22 cellular contexts compared by ENCODE assay signal in genomic region chr20:38137441-38138037, GRCh38. TPM values are rescaled to one million over a fixed set of nuclear protein-coding genes. Genes with fewer than 3 reads are reported as not detected.
DNase-seq lines count a peak whose midpoint lies in the region; ATAC-seq, FAIRE-seq and TF ChIP-seq lines count a peak whose summit lies in the region.
"Had no signal": no experiment of that assay in that cellular context is flagged by ENCODE, and none has a peak within 500 bp of the region (broad histone marks: within the 10 kb centered on the region; RNA-seq: fewer than 3 reads in every experiment).

No MANE protein-coding gene starts in this region.

- peak overlapping the region in 7 of 10 donors; percentile 47 to 92 (median 77) for H3K27ac ChIP-seq in heart right ventricle
- H3K27ac ChIP-seq in HepG2 (ENCODE audit: extremely low read length, insufficient read depth, low read length), result no peak overlapping the region
- peak overlapping the region; percentile 8 to 22 for H3K27ac ChIP-seq in tibial artery
- H3K27ac ChIP-seq: C4-2B had no signal

- H3K79me2 ChIP-seq in HepG2 (ENCODE audit: insufficient read depth, low read length), result no peaks in the 10 kb centered on the region

- H3K9me3 ChIP-seq in heart right ventricle (no peaks in the 10 kb centered on the region), HepG2 (ENCODE audit: low read length) (no peaks in the 10 kb centered on the region), tibial artery (no peaks in the 10 kb centered on the region)

- no peak overlapping the region for H3K4me3 Mint-ChIP-seq in chondrocyte (ENCODE audit: unreplicated experiment)
- H3K4me3 Mint-ChIP-seq: CD8-positive, alpha-beta memory T cell had no signal

- no peak overlapping the region for H2AFZ ChIP-seq in HepG2 (ENCODE audit: low read length)

- POLR2A ChIA-PET in HepG2 (lab: Yijun Ruan, JAX), result interaction anchor here (1.8 kb wide), 1 partner anchor 28 kb away, joined by 4 read pairs; no protein-coding TSS in a partner anchor

- intact Hi-C loops in heart right ventricle (cut with DNase I) (no loop called here), Right ventricle myocardium superior (cut with DNase I) (no loop called here), HepG2 (cut with micrococcal nuclease; ENCODE audit: unreplicated experiment) (no loop called here), tibial artery (cut with DNase I; ENCODE audit: low total_unique reads) (no loop called here)

- TF ChIP-seq EP300 in HepG2 (IDR thresholded peaks at IDR 0.05; ENCODE audit: low read depth in 2 of 2, low read length in 2 of 2), result no peak
- no peak for TF ChIP-seq EP300 in HepG2 (CRISPR knock-in tag; IDR thresholded peaks at IDR 0.05; ENCODE audit: borderline replicate concordance)

- no peak for TF ChIP-seq POLR2A in HepG2 (IDR thresholded peaks at IDR 0.05; ENCODE audit: insufficient read depth in 1 of 2, low read depth in 2 of 2, low read length in 2 of 2)

- 94 to 97% methylated on average over 11 of the region's 11 CpGs for WGBS in heart right ventricle, 2 donors
- 95% methylated on average over 11 of the region's 11 CpGs for WGBS in HepG2 (ENCODE audit: low lambda C conversion rate)

- DNase-seq in heart right ventricle, result no peak
- DNase-seq in Right ventricle myocardium superior, result no peak
- peak; percentile 21 for DNase-seq in chondrocyte (ENCODE audit: low spot score)
- DNase-seq in HepG2 (ENCODE audit: low spot score), result no peak
- DNase-seq in tibial artery, result no peak
- DNase-seq in NK-92 (lab: John Stamatoyannopoulos, UW; ENCODE audit: unreplicated experiment), result no peak
- no peak for DNase-seq in DMS79 treated with DMSO at 0.1 percent for 48 hours (lab: John Stamatoyannopoulos, UW)
- DNase-seq in NCI-H1694 (lab: John Stamatoyannopoulos, UW), result no peak
- DNase-seq: Calu3; CD8-positive, alpha-beta memory T cell; DMS153; GOT3; IMR-90; NCI-H1694 treated with DMSO at 0.1 percent for 48 hours; NCI-H2081 treated with DMSO at 0.1 percent for 48 hours; NCI-H446 treated with DMSO at 0.1 percent for 48 hours; NCI-H526 treated with DMSO at 0.1 percent for 48 hours; RPMI8226 had no signal

- H3K9ac ChIP-seq in HepG2 (ENCODE audit: insufficient read depth, low read depth, low read length), result no peak overlapping the region

- peaks cover 24 to 80% (median 54%) of the 10 kb centered on the region in 9 donors for H3K4me1 ChIP-seq in heart right ventricle
- H3K4me1 ChIP-seq in HepG2 (ENCODE audit: insufficient read depth, low read length), result peaks cover 42% of the 10 kb centered on the region
- peaks cover 0 to 33% (median 22%) of the 10 kb centered on the region in 4 donors for H3K4me1 ChIP-seq in tibial artery

- no peaks in the 10 kb centered on the region for H4K20me1 ChIP-seq in HepG2 (ENCODE audit: insufficient read depth, low read length)

- CTCF ChIA-PET in HepG2 (lab: Yijun Ruan, JAX; ENCODE audit: low intra/inter-chr PET ratio, low total read pairs), result no interaction called here

- TF ChIP-seq CTCF in heart right ventricle (IDR thresholded peaks at IDR 0.05), result no peak
- TF ChIP-seq CTCF in chondrocyte (IDR thresholded peaks at IDR 0.05), result no peak
- no peak for TF ChIP-seq CTCF in HepG2 (CRISPR knock-in tag; IDR thresholded peaks at IDR 0.05)
- TF ChIP-seq CTCF in tibial artery (IDR thresholded peaks at IDR 0.05), result no peak

- H3K27me3 Mint-ChIP-seq in chondrocyte (ENCODE audit: low read depth), result no peaks in the 10 kb centered on the region

- no peaks in the 10 kb centered on the region for H3K36me3 Mint-ChIP-seq in chondrocyte (ENCODE audit: low read depth)
- H3K36me3 Mint-ChIP-seq: CD8-positive, alpha-beta memory T cell had no signal

- H3K4me1 Mint-ChIP-seq in chondrocyte (ENCODE audit: low read depth), result peaks cover 57% of the 10 kb centered on the region

- no TSS peak for BruUV-seq in HepG2 (replicated peaks; lab: Mats Ljungman, UMichigan)

- no peak for FAIRE-seq in HepG2 (lab: Jason Lieb, UNC)
- FAIRE-seq: A204.1, G401.6, GM12892 had no signal

- H3K9me3 Mint-ChIP-seq in chondrocyte (ENCODE audit: low read depth), result no peaks in the 10 kb centered on the region
- H3K9me3 Mint-ChIP-seq: CD8-positive, alpha-beta memory T cell had no signal

- ATAC-seq in heart right ventricle (no peak), Right ventricle myocardium superior (ENCODE audit: poor library complexity) (no peak), HepG2 (no peak)

- no peak overlapping the region for H3K4me3 ChIP-seq in heart right ventricle
- no peak overlapping the region for H3K4me3 ChIP-seq in HepG2 (replicated peaks in 1 of 3; ENCODE audit: insufficient read depth in 1 of 3, low read depth in 2 of 3, low read length in 3 of 3)
- no peak overlapping the region for H3K4me3 ChIP-seq in tibial artery

- H3K27ac Mint-ChIP-seq in chondrocyte (ENCODE audit: unreplicated experiment), result no peak overlapping the region

- H3K36me3 ChIP-seq in heart right ventricle (peaks cover 0 to 92% (median 49%) of the 10 kb centered on the region in 9 donors), HepG2 (replicated peaks in 1 of 2; ENCODE audit: control insufficient read depth in 1 of 2, insufficient read depth in 2 of 2, low read length in 2 of 2) (no peaks in the 10 kb centered on the region; a peak in 1 of 5 replicates), tibial artery (peaks cover 82 to 98% (median 83%) of the 10 kb centered on the region in 3 donors)

- H3K4me2 ChIP-seq in HepG2 (ENCODE audit: low read depth, low read length), result no peak overlapping the region

- H3K27me3 ChIP-seq in heart right ventricle (no peaks in the 10 kb centered on the region), HepG2 (ENCODE audit: control insufficient read depth in 1 of 2, insufficient read depth in 2 of 2, low read length in 2 of 2) (no peaks in the 10 kb centered on the region), tibial artery (no peaks in the 10 kb centered on the region)

- no peak for TF ChIP-seq RAD21 in HepG2 (CRISPR knock-in tag; IDR thresholded peaks at IDR 0.05)

- in situ Hi-C loops in HepG2 (cut with HindIII; ENCODE audit: extremely low pct_ligation_motif_present, low pct_unique_long_range_greater_than_20kb), result no loop called here

TF ChIP-seq in HepG2, 621 proteins besides CTCF, POLR2A, EP300 and RAD21 (continues in another document):
- no peak for TF ChIP-seq ZNF503 (CRISPR knock-in tag; IDR thresholded peaks at IDR 0.05)
- TF ChIP-seq ZNF629 (CRISPR knock-in tag; conservative IDR thresholded peaks at IDR 0.05), result peak; percentile 65
- no peak for TF ChIP-seq BCL6 (CRISPR knock-in tag; IDR thresholded peaks at IDR 0.05)
- no peak for TF ChIP-seq HNF1B (CRISPR knock-in tag; IDR thresholded peaks at IDR 0.05)
- peak; percentile 74 for TF ChIP-seq ZNF768 (CRISPR knock-in tag; IDR thresholded peaks at IDR 0.05)

RNA-seq across cellular contexts. Expression of gene TGM2, which starts 27.5 kb away (rescaled TPM):
- total RNA-seq in heart right ventricle, result 100 to 1,000 TPM; 279 to 993 (median 472) TPM
- 100 to 1,000 TPM; 146 to 475 TPM for polyA plus RNA-seq in heart right ventricle
- 469 TPM for total RNA-seq in Right ventricle myocardium superior
- total RNA-seq in chondrocyte, result 7.1 to 22.3 TPM (median 17.7 TPM) in 3 replicates
- 4.2 and 4.5 TPM in 2 replicates for total RNA-seq in HepG2 (2016; rRNA removed; fragmentation: Illumina TruSeq; extraction: Trizol)
- total RNA-seq in HepG2 (2016; cell fraction: cytosol; rRNA removed; fragmentation: Illumina TruSeq; extraction: Trizol; ENCODE audit: low read depth), result 0.61 and 0.88 TPM in 2 replicates
- 3.3 and 4.3 TPM in 2 replicates for total RNA-seq in HepG2 (2016; cell fraction: insoluble cytoplasmic fraction; rRNA removed; fragmentation: Illumina TruSeq; extraction: Trizol)
- 2.1 and 2.3 TPM in 2 replicates for total RNA-seq in HepG2 (2016; cell fraction: membrane; rRNA removed; fragmentation: Illumina TruSeq; extraction: Trizol)
- total RNA-seq in HepG2 (2016; cell fraction: nucleus; rRNA removed; fragmentation: Illumina TruSeq; extraction: Trizol), result 4.3 and 4.5 TPM in 2 replicates
- 46.4 and 52.3 TPM in 2 replicates for polyA plus RNA-seq in HepG2 (2011; rRNA removed)
- 39.7 and 45.8 TPM in 2 replicates for polyA plus RNA-seq in HepG2 (2011; cell fraction: cytosol; rRNA removed)
- 48.4 and 54.8 TPM in 2 replicates for polyA plus RNA-seq in HepG2 (2011; cell fraction: nucleus; rRNA removed)
- polyA plus RNA-seq in HepG2 (2012), result 14.4 and 32.4 TPM in 2 replicates
- polyA plus RNA-seq in HepG2 (2016; cell fraction: cytosol; fragmentation: Illumina TruSeq; extraction: Trizol; ENCODE audit: low read depth), result 1.5 and 1.8 TPM in 2 replicates
- polyA plus RNA-seq in HepG2 (2016; cell fraction: insoluble cytoplasmic fraction; fragmentation: Illumina TruSeq; extraction: Trizol; ENCODE audit: low read depth), result 5.3 and 7.5 TPM in 2 replicates
- polyA plus RNA-seq in HepG2 (2016; cell fraction: membrane; fragmentation: Illumina TruSeq; extraction: Trizol; ENCODE audit: low read depth), result 2.5 TPM in 2 replicates
- polyA plus RNA-seq in HepG2 (2016; cell fraction: nucleus; fragmentation: Illumina TruSeq; extraction: Trizol; ENCODE audit: insufficient read depth, low read depth), result 7.7 and 9.8 TPM in 2 replicates
- 39.1 and 112 TPM in 2 replicates for polyA minus RNA-seq in HepG2 (2011; rRNA and poly(A)+ RNA removed; ENCODE audit: low replicate concordance)
- polyA minus RNA-seq in HepG2 (2011; cell fraction: cytosol; rRNA and poly(A)+ RNA removed), result 43.5 and 48.8 TPM in 2 replicates
- 26.7 and 32.2 TPM in 2 replicates for polyA minus RNA-seq in HepG2 (2011; cell fraction: nucleus; rRNA and poly(A)+ RNA removed)
- total RNA-seq: CD8-positive, alpha-beta memory T cell had no signal
- polyA plus RNA-seq: CD8-positive, alpha-beta memory T cell had no signal

Comparison
In these comparisons a context has a peak if more than half of its experiments do, and no peak if none do; other contexts are left out.
1. RNA of gene TGM2, which starts 27.5 kb away (total RNA-seq): 279 to 993 TPM in heart right ventricle and 469 TPM in Right ventricle myocardium superior (single experiment); 7.1 to 22.3 TPM in chondrocyte and 0.61 to 4.5 TPM in HepG2; every median in the first group is over 10 times any median in the second.